Comparison of ENCODE assay signal across 1 cellular context in the genomic region with DNA sequence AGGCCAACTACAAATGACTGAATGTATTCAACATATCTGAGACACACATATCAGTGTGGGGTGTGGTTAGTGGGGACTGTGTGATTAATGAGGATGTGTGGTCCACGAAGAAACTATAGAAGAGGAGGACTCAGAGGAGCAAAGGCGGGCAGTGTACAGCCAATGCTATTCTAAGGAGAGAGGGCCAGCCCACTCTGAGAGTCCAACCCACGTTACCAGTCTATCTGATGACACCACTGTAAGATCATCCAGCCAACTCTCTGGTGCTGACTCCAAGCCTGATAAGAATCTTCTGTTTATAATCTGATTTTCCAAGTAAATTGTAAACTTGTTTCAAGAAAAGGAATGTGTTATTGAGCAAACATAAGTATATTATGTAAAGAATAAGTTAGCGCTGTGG.
TF ChIP-seq lines count a peak whose summit lies in the region.

No MANE protein-coding gene starts in this region.

TF ChIP-seq in IMR-90, 13 proteins besides CTCF, POLR2A, EP300 and RAD21:
- TF ChIP-seq NFE2L2 (IDR thresholded peaks at IDR 0.05; ENCODE audit: low read depth, low read length) (no peak), RFX5 (IDR thresholded peaks at IDR 0.05; ENCODE audit: low read depth, low read length) (no peak), CEBPB (IDR thresholded peaks at IDR 0.05; ENCODE audit: low read depth, low read length) (no peak), MAZ (IDR thresholded peaks at IDR 0.05; ENCODE audit: borderline replicate concordance, low read depth, low read length) (no peak), FOS (IDR thresholded peaks at IDR 0.05; ENCODE audit: low read depth, low read length) (no peak), USF2 (IDR thresholded peaks at IDR 0.05; ENCODE audit: low read depth, low read length) (no peak)
- TF ChIP-seq, protein P1, sequence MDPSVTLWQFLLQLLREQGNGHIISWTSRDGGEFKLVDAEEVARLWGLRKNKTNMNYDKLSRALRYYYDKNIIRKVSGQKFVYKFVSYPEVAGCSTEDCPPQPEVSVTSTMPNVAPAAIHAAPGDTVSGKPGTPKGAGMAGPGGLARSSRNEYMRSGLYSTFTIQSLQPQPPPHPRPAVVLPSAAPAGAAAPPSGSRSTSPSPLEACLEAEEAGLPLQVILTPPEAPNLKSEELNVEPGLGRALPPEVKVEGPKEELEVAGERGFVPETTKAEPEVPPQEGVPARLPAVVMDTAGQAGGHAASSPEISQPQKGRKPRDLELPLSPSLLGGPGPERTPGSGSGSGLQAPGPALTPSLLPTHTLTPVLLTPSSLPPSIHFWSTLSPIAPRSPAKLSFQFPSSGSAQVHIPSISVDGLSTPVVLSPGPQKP (IDR thresholded peaks at IDR 0.05; ENCODE audit: borderline replicate concordance, low read depth, low read length), result no peak
TF ChIP-seq in IMR-90: peak in this region for 0.
